ENCODE assay signal across 1 cellular context in the genomic region with DNA sequence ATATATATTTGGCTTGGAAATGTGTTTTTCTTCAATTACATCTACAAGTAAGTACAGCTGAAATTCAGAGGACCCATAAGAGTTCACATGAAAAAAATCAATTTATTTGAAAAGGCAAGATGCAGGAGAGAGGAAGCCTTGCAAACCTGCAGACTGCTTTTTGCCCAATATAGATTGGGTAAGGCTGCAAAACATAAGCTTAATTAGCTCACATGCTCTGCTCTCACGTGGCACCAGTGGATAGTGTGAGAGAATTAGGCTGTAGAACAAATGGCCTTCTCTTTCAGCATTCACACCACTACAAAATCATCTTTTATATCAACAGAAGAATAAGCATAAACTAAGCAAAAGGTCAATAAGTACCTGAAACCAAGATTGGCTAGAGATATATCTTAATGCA.
TF ChIP-seq lines count a peak whose summit lies in the region.

No MANE protein-coding gene starts in this region.

TF ChIP-seq in SK-N-SH, 30 proteins besides CTCF, POLR2A, EP300 and RAD21 (continued from another document):
- TF ChIP-seq TAF1 (IDR thresholded peaks at IDR 0.05; ENCODE audit: borderline replicate concordance, low read depth, low read length): no peak
